Comparison of ENCODE assay signal across 8 cellular contexts in genomic region chr16:74695450-74696422, GRCh38. TPM values are rescaled to one million over a fixed set of nuclear protein-coding genes. Genes with fewer than 3 reads are reported as not detected.
A peak's percentile ranks its signal among the peaks of the same experiment; 100 is the strongest.
DNase-seq lines count a peak whose midpoint lies in the region; ATAC-seq, FAIRE-seq and TF ChIP-seq lines count a peak whose summit lies in the region.

No MANE protein-coding gene starts in this region.

- TF ChIP-seq RAD21 in GM12878 (IDR thresholded peaks at IDR 0.05; ENCODE audit: insufficient read depth, low read depth, low read length), result no peak

- peak overlapping the region; percentile 19 for H3K27ac Mint-ChIP-seq in T-helper 17 cell

- DNase-seq in NCI-H187 treated with DMSO at 0.1 percent for 48 hours (lab: John Stamatoyannopoulos, UW) (peak; percentile 55), T-helper 17 cell (peak; percentile 30 to 43 (median 38)), GM12878 (ENCODE audit: low read depth, low spot score) (peak; percentile 72), hypothalamus (lab: John Stamatoyannopoulos, UW) (peak in 49 of 51 donors; percentile 15 to 89 (median 69)), renal cortical epithelial cell (ENCODE audit: low read depth) (peak; percentile 93), DMS79 treated with DMSO at 0.1 percent for 48 hours (lab: John Stamatoyannopoulos, UW) (no peak)

- H3K4me3 Mint-ChIP-seq in T-helper 17 cell, result peak overlapping the region; percentile 93

- no peaks in the 10 kb centered on the region for H3K9me3 ChIP-seq in T-helper 17 cell (ENCODE audit: control insufficient read depth, low read length, poor library complexity, severe bottlenecking)
- H3K9me3 ChIP-seq in GM12878 (replicated peaks; ENCODE audit: control insufficient read depth, insufficient read depth, low read length), result no peaks in the 10 kb centered on the region

- 0 out of 4 replicates have a peak, but pooled peaks cover 0 to 4% of the 10 kb centered on the region in 2 experiments for H3K36me3 ChIP-seq in GM12878 (ENCODE audit: control insufficient read depth in 2 of 2, insufficient read depth in 2 of 2, low read length in 1 of 2)

- in situ Hi-C loops in GM12878 (cut with MboI), result no loop called here

- RAD21 ChIA-PET in GM12878 (lab: Charles Lee; ENCODE audit: unreplicated experiment), result no interaction called here

- ATAC-seq in GM18511 (IDR thresholded peaks at IDR 0.05; ENCODE audit: unreplicated experiment), result peak; percentile 85
- peak; percentile 89 for ATAC-seq in HG02885 (IDR thresholded peaks at IDR 0.05; ENCODE audit: poor library complexity, unreplicated experiment)
- peak; percentile 80 for ATAC-seq in T-helper 17 cell
- ATAC-seq in GM12878, result peak; percentile 85

- intact Hi-C loops in GM12878 (cut with micrococcal nuclease; ENCODE audit: unreplicated experiment), result no loop called here

- no peak overlapping the region for H3K9ac ChIP-seq in GM12878 (ENCODE audit: control insufficient read depth, insufficient read depth, low read length)

- peaks cover 10% of the 10 kb centered on the region for H3K36me3 Mint-ChIP-seq in T-helper 17 cell (ENCODE audit: low read depth)

- peak overlapping the region; percentile 33; the same call in 1 of the 2 replicates for H3K4me3 ChIP-seq in GM12878

- H4K20me1 ChIP-seq in GM12878 (ENCODE audit: control insufficient read depth, insufficient read depth), result no peaks in the 10 kb centered on the region

- TF ChIP-seq POLR2A in GM12878 (IDR thresholded peaks at IDR 0.05; ENCODE audit: low read depth, low read length), result peak; percentile 59; the same call in 1 of the 2 replicates

- H3K27me3 Mint-ChIP-seq in T-helper 17 cell, result no peaks in the 10 kb centered on the region

- no TSS peak for BruUV-seq in GM12878 (replicated peaks; lab: Mats Ljungman, UMichigan)

- POLR2A ChIA-PET in GM12878 (lab: Charles Lee), result interaction anchor here (0.6 to 1.5 kb wide), 2 partner anchors 29 to 794 kb away, joined by 3 to 9 read pairs; partner anchors contain the start of gene RFWD3

- peak overlapping the region; percentile 33 for H2AFZ ChIP-seq in GM12878 (ENCODE audit: control insufficient read depth, low read depth, low read length)

- peaks cover 11% of the 10 kb centered on the region for H3K79me2 ChIP-seq in GM12878 (ENCODE audit: control insufficient read depth, insufficient read depth, low read length)

- TF ChIP-seq EP300 in GM12878 (IDR thresholded peaks at IDR 0.05; ENCODE audit: borderline replicate concordance in 1 of 2, control insufficient read depth in 1 of 2, low read depth in 2 of 2, low read length in 2 of 2), result no peak

- peaks cover 48% of the 10 kb centered on the region for H3K4me1 Mint-ChIP-seq in T-helper 17 cell

- no peak overlapping the region for H3K27ac ChIP-seq in GM12878 (ENCODE audit: control insufficient read depth, insufficient read depth)

- H3K4me1 ChIP-seq in GM12878 (ENCODE audit: control insufficient read depth, insufficient read depth, low read length), result peaks cover 2% of the 10 kb centered on the region; the same call in 1 of the 2 replicates

- no peak overlapping the region for H3K4me2 ChIP-seq in GM12878 (ENCODE audit: control insufficient read depth, insufficient read depth)

- no peak for TF ChIP-seq CTCF in GM12878 (IDR thresholded peaks at IDR 0.05 in 2 of 3, conservative IDR thresholded peaks at IDR 0.05 in 1 of 3; ENCODE audit: control insufficient read depth in 2 of 3, extremely low read depth in 1 of 3, insufficient read depth in 1 of 3, low read depth in 3 of 3, low read length in 3 of 3)

- peak; percentile 88 for FAIRE-seq in GM12878 (lab: Jason Lieb, UNC)

- 54% methylated on average over 19 of the region's 19 CpGs for WGBS in GM12878 (ENCODE audit: insufficient coverage, insufficient replicate concordance, low lambda C conversion rate, missing lambda C conversion rate)

- CTCF ChIA-PET in GM12878 (lab: Yijun Ruan, JAX), result interaction anchor here (0.7 to 1.2 kb wide), 4 partner anchors 14 to 167 kb away, joined by 3 to 7 read pairs (median 4); no protein-coding TSS in a partner anchor

- H3K27me3 ChIP-seq in GM12878 (replicated peaks in 1 of 2; ENCODE audit: control insufficient read depth in 2 of 2, insufficient read depth in 2 of 2, low read length in 1 of 2), result no peaks in the 10 kb centered on the region

- SMC1A ChIA-PET in GM12878 (lab: Charles Lee; ENCODE audit: uncharacterized antibody, unreplicated experiment), result interaction anchor here (0.8 to 2.0 kb wide), 6 partner anchors 29 to 294 kb away, joined by 3 to 7 read pairs (median 4); partner anchors contain the start of genes RFWD3 and WDR59

TF ChIP-seq in GM12878, 131 proteins besides CTCF, POLR2A, EP300 and RAD21 (continues in another document):
- TF ChIP-seq IKZF2 (IDR thresholded peaks at IDR 0.05) (no peak), SIX5 (IDR thresholded peaks at IDR 0.05; ENCODE audit: low read depth, low read length, severe bottlenecking) (peak; percentile 93), ESRRA (IDR thresholded peaks at IDR 0.05; ENCODE audit: low read length) (no peak), ZNF274 (IDR thresholded peaks at IDR 0.05; ENCODE audit: insufficient read depth, insufficient read length) (no peak), PAX5 (IDR thresholded peaks at IDR 0.05; ENCODE audit: borderline replicate concordance, low read depth, low read length) (no peak), KLF5 (IDR thresholded peaks at IDR 0.05; ENCODE audit: partially characterized antibody) (no peak), CBX5 (IDR thresholded peaks at IDR 0.05; ENCODE audit: low read depth) (no peak), FOXK2 (IDR thresholded peaks at IDR 0.05) (no peak), ZZZ3 (IDR thresholded peaks at IDR 0.05; ENCODE audit: control insufficient read depth, insufficient read length, low read depth) (no peak), BCL3 (IDR thresholded peaks at IDR 0.05; ENCODE audit: borderline replicate concordance, insufficient read depth, low read depth, low read length, poor library complexity, severe bottlenecking) (no peak)

RNA-seq across cellular contexts. Expression of gene MLKL, which starts 4.9 kb away (rescaled TPM):
- total RNA-seq in T-helper 17 cell (10 to 100 TPM; 33.8 to 44.8 TPM), GM12878 (2014; rRNA removed) (10.2 and 12.5 TPM in 2 replicates), GM12878 (2014; rRNA removed; fragmentation: Illumina TruSeq; extraction: Trizol) (11.6 and 12.2 TPM in 2 replicates), GM12878 (2021) (11.6 and 12.0 TPM in 2 replicates), renal cortical epithelial cell (11.8 and 19.8 TPM in 2 replicates)
- total RNA-seq in GM12878 (2013; cell fraction: nucleolus; rRNA removed), result 32.5 and 34.3 TPM in 2 replicates
- polyA plus RNA-seq in GM12878 (2011; ENCODE audit: low read depth), result 6.5 TPM
- polyA plus RNA-seq in GM12878 (2011; rRNA removed) (14.5 and 15.0 TPM in 2 replicates), GM12878 (2014; fragmentation: Illumina TruSeq; extraction: Trizol) (13.3 and 16.1 TPM in 2 replicates), GM12878 (2014; fragmentation: Nextera tagmentation; extraction: Ambion mirVana) (1 to 10 TPM; 3.8 to 5.2 TPM), GM12878 (2014; rRNA removed) (11.5 and 12.0 TPM in 2 replicates), GM12878 (2016; fragmentation: Nextera tagmentation; extraction: Ambion mirVana) (10 to 100 TPM in 1 of 2 experiments, 1 to 10 TPM in 1; 9.9 to 10.9 TPM)
- 8.6 TPM in 2 replicates for polyA plus RNA-seq in GM12878 (2011; cell fraction: cytosol; rRNA removed)
- polyA plus RNA-seq in GM12878 (2011; cell fraction: nucleus; rRNA removed), result 17.7 and 21.6 TPM in 2 replicates
- polyA plus RNA-seq in GM12878 (2012), result 7.3 and 8.7 TPM in 2 replicates
- polyA minus RNA-seq in GM12878 (2011; rRNA and poly(A)+ RNA removed), result 8.1 and 10.8 TPM in 2 replicates
- 3.1 TPM in 2 replicates for polyA minus RNA-seq in GM12878 (2011; cell fraction: cytosol; rRNA and poly(A)+ RNA removed)
- polyA minus RNA-seq in GM12878 (2011; cell fraction: nucleus; rRNA and poly(A)+ RNA removed), result 7.5 and 8.9 TPM in 2 replicates

RNA-seq across cellular contexts. Expression of gene RFWD3, which starts 29.1 kb away (rescaled TPM):
- total RNA-seq in T-helper 17 cell (10 to 100 TPM; 34.2 to 61.2 TPM), GM12878 (2014; rRNA removed) (52.0 and 53.5 TPM in 2 replicates), GM12878 (2014; rRNA removed; fragmentation: Illumina TruSeq; extraction: Trizol) (52.1 and 53.3 TPM in 2 replicates), GM12878 (2021) (73.5 and 78.5 TPM in 2 replicates), renal cortical epithelial cell (26.1 and 28.5 TPM in 2 replicates)
- total RNA-seq in GM12878 (2013; cell fraction: nucleolus; rRNA removed), result 145 and 152 TPM in 2 replicates
- polyA plus RNA-seq in GM12878 (2011; ENCODE audit: low read depth), result 25.4 TPM
- polyA plus RNA-seq in GM12878 (2011; rRNA removed) (52.6 and 52.8 TPM in 2 replicates), GM12878 (2014; fragmentation: Illumina TruSeq; extraction: Trizol) (54.7 and 56.5 TPM in 2 replicates), GM12878 (2014; fragmentation: Nextera tagmentation; extraction: Ambion mirVana) (10 to 100 TPM; 10.7 to 16.3 TPM), GM12878 (2014; rRNA removed) (45.8 and 50.4 TPM in 2 replicates), GM12878 (2016; fragmentation: Nextera tagmentation; extraction: Ambion mirVana) (10 to 100 TPM; 46.7 to 50.1 TPM)
- 40.8 and 44.8 TPM in 2 replicates for polyA plus RNA-seq in GM12878 (2011; cell fraction: cytosol; rRNA removed)
- polyA plus RNA-seq in GM12878 (2011; cell fraction: nucleus; rRNA removed), result 31.3 and 35.2 TPM in 2 replicates
- 20.8 and 24.8 TPM in 2 replicates for polyA plus RNA-seq in GM12878 (2012)
- polyA minus RNA-seq in GM12878 (2011; rRNA and poly(A)+ RNA removed), result 106 and 135 TPM in 2 replicates
- polyA minus RNA-seq in GM12878 (2011; cell fraction: cytosol; rRNA and poly(A)+ RNA removed), result 24.8 and 25.9 TPM in 2 replicates
- polyA minus RNA-seq in GM12878 (2011; cell fraction: nucleus; rRNA and poly(A)+ RNA removed), result 32.6 and 66.3 TPM in 2 replicates
